26 cellular contexts compared by ENCODE assay signal in genomic region chr12:124547626-124548025, GRCh38. TPM values are rescaled to one million over a fixed set of nuclear protein-coding genes. Genes with fewer than 3 reads are reported as not detected.
DNase-seq lines count a peak whose midpoint lies in the region; ATAC-seq, FAIRE-seq and TF ChIP-seq lines count a peak whose summit lies in the region.
"Had no signal": no experiment of that assay in that cellular context is flagged by ENCODE, and none has a peak within 500 bp of the region (broad histone marks: within the 10 kb centered on the region; RNA-seq: fewer than 3 reads in every experiment).

No MANE protein-coding gene starts in this region.

- no peak for TF ChIP-seq POLR2A in K562 (conservative IDR thresholded peaks at IDR 0.05)

- no peak for TF ChIP-seq RAD21 in K562 (CRISPR knock-in tag; conservative IDR thresholded peaks at IDR 0.05 in 1 of 2, IDR thresholded peaks at IDR 0.05 in 1 of 2)

- H3K36me3 ChIP-seq in Karpas-422 (ENCODE audit: insufficient read depth, low read length) (peaks cover 4% of the 10 kb centered on the region; the same call in 1 of the 2 replicates), K562 (ENCODE audit: control insufficient read depth, insufficient read depth, low read length) (no peaks in the 10 kb centered on the region), osteoblast (ENCODE audit: insufficient read depth, low read length) (no peaks in the 10 kb centered on the region)

- in situ Hi-C loops in K562 (cut with MboI): no loop called here

- 89% methylated on average over 2 of the region's 3 CpGs for WGBS in K562 (ENCODE audit: insufficient coverage, low coverage, missing lambda C conversion rate)

- POLR2A ChIA-PET in K562 (lab: Yijun Ruan, JAX): no interaction called here

- no peaks in the 10 kb centered on the region for H3K9me3 ChIP-seq in Karpas-422 (ENCODE audit: low read length)
- no peaks in the 10 kb centered on the region for H3K9me3 ChIP-seq in K562 (replicated peaks; ENCODE audit: control insufficient read depth, insufficient read depth, low read depth, low read length)
- H3K9me3 ChIP-seq in osteoblast (ENCODE audit: low read depth, low read length): no peaks in the 10 kb centered on the region
- H3K9me3 ChIP-seq: A549, Caco-2, MG63, SJSA1 had no signal

- TF ChIP-seq EP300 in K562 (IDR thresholded peaks at IDR 0.05; ENCODE audit: low read length): no peak

- H2AFZ ChIP-seq in Karpas-422 (ENCODE audit: low read length) (no peak overlapping the region), K562 (ENCODE audit: low read depth, low read length) (no peak overlapping the region), osteoblast (ENCODE audit: low read length) (no peak overlapping the region)

- H3K27me3 ChIP-seq in Karpas-422 (ENCODE audit: low read length) (no peaks in the 10 kb centered on the region), K562 (ENCODE audit: control insufficient read depth in 2 of 2, insufficient read depth in 2 of 2, low read length in 2 of 2) (no peaks in the 10 kb centered on the region), osteoblast (ENCODE audit: insufficient read depth, low read length) (no peaks in the 10 kb centered on the region)
- H3K27me3 ChIP-seq: MG63, SJSA1 had no signal

- no peaks in the 10 kb centered on the region for H3K9me2 ChIP-seq in Karpas-422 (replicated peaks; ENCODE audit: insufficient read depth, low read length)

- no peak for FAIRE-seq in K562 (lab: Jason Lieb, UNC)
- FAIRE-seq: A549, GM12878, HepG2 had no signal

- peaks cover 2% of the 10 kb centered on the region for H3K9me1 ChIP-seq in K562 (ENCODE audit: control insufficient read depth, insufficient read depth, low read length)

- peaks cover 98% of the 10 kb centered on the region for H3K79me2 ChIP-seq in Karpas-422 (ENCODE audit: low read length)
- H3K79me2 ChIP-seq in K562 (ENCODE audit: control insufficient read depth, insufficient read depth, low read length): peaks cover 94% of the 10 kb centered on the region
- peaks cover 95% of the 10 kb centered on the region for H3K79me2 ChIP-seq in osteoblast (ENCODE audit: insufficient read depth, low read length)

- intact Hi-C loops in K562 (cut with micrococcal nuclease) (no loop called here), left ventricle myocardium superior (cut with micrococcal nuclease) (no loop called here)

- peak overlapping the region; percentile 38 for H3K4me2 ChIP-seq in Karpas-422 (ENCODE audit: low read depth, low read length, poor library complexity, severe bottlenecking)
- H3K4me2 ChIP-seq in K562 (ENCODE audit: insufficient read depth, low read length): no peak overlapping the region
- no peak overlapping the region for H3K4me2 ChIP-seq in osteoblast (ENCODE audit: insufficient read depth, low read length)
- H3K4me2 ChIP-seq: A549 had no signal

- H3K4me1 ChIP-seq in Karpas-422 (ENCODE audit: low read length) (peaks cover 93% of the 10 kb centered on the region), K562 (replicated peaks in 1 of 2; ENCODE audit: control insufficient read depth in 2 of 2, insufficient read depth in 2 of 2, low read length in 2 of 2) (peaks cover 48 to 79% of the 10 kb centered on the region in 2 experiments), osteoblast (ENCODE audit: insufficient read depth, low read length) (peaks cover 52% of the 10 kb centered on the region)
- H3K4me1 ChIP-seq: Caco-2 had no signal

- no peak for ATAC-seq in K562
- no peak for ATAC-seq in left ventricle myocardium superior
- no peak for ATAC-seq in GM19463 (IDR thresholded peaks at IDR 0.05; ENCODE audit: unreplicated experiment)
- ATAC-seq: A549; CD8-positive, alpha-beta T cell; GM12878; HCT116; HepG2; PC-3; Right ventricle myocardium inferior had no signal

- BruUV-seq in K562 (replicated peaks; lab: Mats Ljungman, UMichigan): no TSS peak

- H4K20me1 ChIP-seq in Karpas-422 (ENCODE audit: insufficient read depth, low read depth, low read length): peaks cover 64% of the 10 kb centered on the region
- peaks cover 49% of the 10 kb centered on the region for H4K20me1 ChIP-seq in K562 (replicated peaks; ENCODE audit: control insufficient read depth, insufficient read depth, low read length)
- peaks cover 71% of the 10 kb centered on the region for H4K20me1 ChIP-seq in osteoblast (ENCODE audit: insufficient read depth, low read length)

- TF ChIP-seq CTCF in K562 (IDR thresholded peaks at IDR 0.05 in 2 of 3, conservative IDR thresholded peaks at IDR 0.05 in 1 of 3; ENCODE audit: insufficient read depth in 2 of 3, low read depth in 1 of 3, low read length in 3 of 3) (no peak), osteoblast (IDR thresholded peaks at IDR 0.05; ENCODE audit: extremely low read depth, low read depth, low read length) (no peak)

- peak overlapping the region; percentile 84 for H3K27ac ChIP-seq in Karpas-422 (ENCODE audit: low read length)
- no peak overlapping the region for H3K27ac ChIP-seq in K562 (ENCODE audit: extremely low read depth, low read depth, low read length)
- peak overlapping the region; percentile 60 for H3K27ac ChIP-seq in osteoblast (ENCODE audit: low read depth, low read length)
- H3K27ac ChIP-seq: A549, C4-2B, SJSA1 had no signal

- no peak for DNase-seq in Karpas-422
- no peak for DNase-seq in K562 (ENCODE audit: extremely low read depth in 1 of 4, low spot score in 3 of 4)
- DNase-seq in osteoblast (ENCODE audit: insufficient read length, low spot score, missing footprints): no peak
- DNase-seq in left ventricle myocardium superior: no peak
- DNase-seq in amygdala (lab: John Stamatoyannopoulos, UW): no peak
- no peak for DNase-seq in SW480 (ENCODE audit: low spot score)
- DNase-seq: AML-193; Caco-2; CD8-positive, alpha-beta T cell; EL; GDM1; MG63; NCI-H2029; NCI-H446; NCI-H524 treated with DMSO at 0.1 percent for 48 hours; NCI-H82; NK-92 treated with Interleukin-12 subunit alpha and Interleukin-12 subunit beta, amount 100 ng/mL, for 24 hours; PC-3 had no signal

- H3K4me3 ChIP-seq in Karpas-422 (ENCODE audit: low read length) (no peak overlapping the region), K562 (no peak overlapping the region), osteoblast (ENCODE audit: insufficient read depth, low read length) (no peak overlapping the region)
- H3K4me3 ChIP-seq: A549, GM12878, MG63, SJSA1 had no signal

- CTCF ChIA-PET in K562 (lab: Yijun Ruan, JAX; ENCODE audit: low intra/inter-chr PET ratio): no interaction called here

- H3K9ac ChIP-seq in Karpas-422 (ENCODE audit: low read length) (no peak overlapping the region), K562 (ENCODE audit: insufficient read depth in 1 of 2, low read depth in 2 of 2, low read length in 2 of 2) (no peak overlapping the region)

TF ChIP-seq in K562, 482 proteins besides CTCF, POLR2A, EP300 and RAD21:
- TF ChIP-seq ZNF146 (CRISPR knock-in tag; IDR thresholded peaks at IDR 0.05; ENCODE audit: unreplicated experiment): peak; percentile 91
- TF ChIP-seq ARID1B (IDR thresholded peaks at IDR 0.05): no peak
- no peak for TF ChIP-seq IRF2 (CRISPR knock-in tag; IDR thresholded peaks at IDR 0.05)
- 0 out of 4 replicates have a peak, but pooled peaks of 1 of the 2 experiments have one; percentile 12 for TF ChIP-seq KDM1A (IDR thresholded peaks at IDR 0.05)

RNA-seq across cellular contexts. Expression of gene NCOR2, which starts 19.8 kb away (rescaled TPM):
- total RNA-seq in Karpas-422 (2014; rRNA removed; shearing (Covaris generic); ENCODE audit: low replicate concordance): 36.8 and 75.4 TPM in 2 replicates
- 66.7 and 165 TPM in 2 replicates for total RNA-seq in K562 (2011; cell fraction: chromatin; rRNA removed; ENCODE audit: low replicate concordance)
- total RNA-seq in K562 (2011; cell fraction: nucleolus; rRNA removed): 51.9 and 54.2 TPM in 2 replicates
- 57.6 and 83.1 TPM in 2 replicates for total RNA-seq in K562 (2011; cell fraction: nucleoplasm; rRNA removed)
- total RNA-seq in K562 (2014; rRNA removed) (18.2 and 22.3 TPM in 2 replicates), K562 (2014; rRNA removed; fragmentation: Illumina TruSeq; extraction: Trizol) (2.8 and 4.1 TPM in 2 replicates), K562 (2015; rRNA removed; fragmentation: Illumina TruSeq; extraction: Trizol) (8.1 and 8.4 TPM in 2 replicates), K562 (2021) (124 and 126 TPM in 2 replicates), osteoblast (45.2 and 47.1 TPM in 2 replicates), left ventricle myocardium superior (142 TPM)
- polyA plus RNA-seq in K562 (2011; rRNA removed) (3.1 and 4.2 TPM in 2 replicates), K562 (2014; fragmentation: Illumina TruSeq; extraction: Trizol) (22.6 and 36.3 TPM in 2 replicates), K562 (2014; fragmentation: Nextera tagmentation; extraction: Ambion mirVana) (under 1 TPM; 0.18 to 0.20 TPM), K562 (2014; rRNA removed) (24.9 and 29.2 TPM in 2 replicates)
- polyA plus RNA-seq in K562 (2011; cell fraction: cytosol; rRNA removed): 4.1 and 9.7 TPM in 2 replicates
- 20.4 and 29.6 TPM in 2 replicates for polyA plus RNA-seq in K562 (2011; cell fraction: nucleus; rRNA removed)
- polyA plus RNA-seq in K562 (2012): 56.5 and 65.0 TPM in 2 replicates
- polyA minus RNA-seq in K562 (2011; rRNA and poly(A)+ RNA removed): 7.3 and 9.9 TPM in 2 replicates
- polyA minus RNA-seq in K562 (2011; cell fraction: cytosol; rRNA and poly(A)+ RNA removed): 27.1 and 60.8 TPM in 2 replicates
- polyA minus RNA-seq in K562 (2011; cell fraction: nucleus; rRNA and poly(A)+ RNA removed): 18.8 and 19.2 TPM in 2 replicates
